In genomic region chr11:17720796-17721171, GRCh38 we compare ENCODE assay signal across 1 cellular context.
TF ChIP-seq lines count a peak whose summit lies in the region.

No MANE protein-coding gene starts in this region.

TF ChIP-seq in H1, 55 proteins besides CTCF, POLR2A, EP300 and RAD21 (continued from another document):
- TF ChIP-seq SIX5 (IDR thresholded peaks at IDR 0.05; ENCODE audit: low read depth, low read length), result no peak
- TF ChIP-seq GABPA (IDR thresholded peaks at IDR 0.05; ENCODE audit: borderline replicate concordance, insufficient read depth, low read length), result no peak
- TF ChIP-seq RXRA (IDR thresholded peaks at IDR 0.05; ENCODE audit: insufficient read depth, low read depth, low read length), result no peak
- no peak for TF ChIP-seq JUND (IDR thresholded peaks at IDR 0.05; ENCODE audit: low read length)
- TF ChIP-seq CEBPB (IDR thresholded peaks at IDR 0.05; ENCODE audit: low read depth, low read length), result no peak
- TF ChIP-seq TAF1 (IDR thresholded peaks at IDR 0.05; ENCODE audit: low read depth, low read length), result no peak
- no peak for TF ChIP-seq ATF2 (IDR thresholded peaks at IDR 0.05; ENCODE audit: low read length)
- TF ChIP-seq CHD2 (IDR thresholded peaks at IDR 0.05; ENCODE audit: low read length), result no peak
